Comparison of ENCODE assay signal across 8 cellular contexts in genomic region chr2:153163055-153163454, GRCh38.
DNase-seq lines count a peak whose midpoint lies in the region; ATAC-seq and TF ChIP-seq lines count a peak whose summit lies in the region.

No MANE protein-coding gene starts in this region.

- DNase-seq in DMS 273 treated with DMSO at 0.1 percent for 48 hours (lab: John Stamatoyannopoulos, UW) (peak; percentile 44), NCI-H69 (lab: John Stamatoyannopoulos, UW) (peak; percentile 68), esophagus muscularis mucosa (ENCODE audit: extremely low spot score) (no peak), smooth muscle cell (lab: John Stamatoyannopoulos, UW; ENCODE audit: unreplicated experiment) (no peak), CD1c-positive myeloid dendritic cell (ENCODE audit: extremely low spot score) (no peak), AG20443 (ENCODE audit: low spot score) (no peak)

- no peak for TF ChIP-seq POLR2A in esophagus muscularis mucosa (IDR thresholded peaks at IDR 0.05; ENCODE audit: low read depth)

- no peak overlapping the region for H3K9ac ChIP-seq in smooth muscle cell (ENCODE audit: low read depth)

- H3K4me3 ChIP-seq in esophagus muscularis mucosa (no peak overlapping the region), smooth muscle cell (no peak overlapping the region)

- 63% methylated on average over 2 of the region's 2 CpGs for WGBS in esophagus muscularis mucosa
- WGBS in smooth muscle cell (ENCODE audit: low lambda C conversion rate) = 59% methylated on average over 2 of the region's 2 CpGs

- H3K4me2 ChIP-seq in smooth muscle cell = no peak overlapping the region

- H3K27ac ChIP-seq in esophagus muscularis mucosa (replicated peaks in 1 of 4) (no peak overlapping the region), smooth muscle cell (ENCODE audit: low read depth) (no peak overlapping the region)

- H3K4me1 ChIP-seq in esophagus muscularis mucosa (no peaks in the 10 kb centered on the region), smooth muscle cell (ENCODE audit: low read depth) (no peaks in the 10 kb centered on the region)

- H2AFZ ChIP-seq in smooth muscle cell (ENCODE audit: low read depth) = no peak overlapping the region

- H4K20me1 ChIP-seq in smooth muscle cell (ENCODE audit: low read depth) = no peaks in the 10 kb centered on the region

- H3K36me3 ChIP-seq in esophagus muscularis mucosa (no peaks in the 10 kb centered on the region), smooth muscle cell (ENCODE audit: low read depth) (no peaks in the 10 kb centered on the region)

- H3K79me2 ChIP-seq in smooth muscle cell (ENCODE audit: low read depth) = no peaks in the 10 kb centered on the region

- H3F3A ChIP-seq in smooth muscle cell (ENCODE audit: low read depth) = no peaks in the 10 kb centered on the region

- ATAC-seq in HG02678 (IDR thresholded peaks at IDR 0.05; ENCODE audit: unreplicated experiment) (peak; percentile 53), GM21825 (IDR thresholded peaks at IDR 0.05; ENCODE audit: unreplicated experiment) (no peak)

- TF ChIP-seq CTCF in esophagus muscularis mucosa (IDR thresholded peaks at IDR 0.05) = peak; percentile 36 to 49 (median 42)
- peak; percentile 76 for TF ChIP-seq CTCF in smooth muscle cell (IDR thresholded peaks at IDR 0.05; ENCODE audit: borderline replicate concordance, insufficient read depth, poor library complexity, severe bottlenecking)

- H3K9me3 ChIP-seq in esophagus muscularis mucosa (no peaks in the 10 kb centered on the region), smooth muscle cell (replicated peaks; ENCODE audit: low read depth) (no peaks in the 10 kb centered on the region)

- intact Hi-C loops in esophagus muscularis mucosa (cut with DNase I) = loop anchor here (2.0 to 5.0 kb wide), 2 partner anchors 316 to 354 kb away; partner anchors contain the start of gene RPRM

- H3K27me3 ChIP-seq in esophagus muscularis mucosa (no peaks in the 10 kb centered on the region), smooth muscle cell (ENCODE audit: low read depth) (peaks cover 4% of the 10 kb centered on the region)

- TF ChIP-seq EP300 in esophagus muscularis mucosa (IDR thresholded peaks at IDR 0.05) = no peak

Comparison
In these comparisons a context has a peak if more than half of its experiments do, and no peak if none do; other contexts are left out.
1. DNase-seq: peak in DMS 273 treated with DMSO at 0.1 percent for 48 hours (single experiment) and NCI-H69 (single experiment); none in esophagus muscularis mucosa (single experiment), smooth muscle cell (single experiment), CD1c-positive myeloid dendritic cell (single experiment) and AG20443 (single experiment).